In the genomic region with DNA sequence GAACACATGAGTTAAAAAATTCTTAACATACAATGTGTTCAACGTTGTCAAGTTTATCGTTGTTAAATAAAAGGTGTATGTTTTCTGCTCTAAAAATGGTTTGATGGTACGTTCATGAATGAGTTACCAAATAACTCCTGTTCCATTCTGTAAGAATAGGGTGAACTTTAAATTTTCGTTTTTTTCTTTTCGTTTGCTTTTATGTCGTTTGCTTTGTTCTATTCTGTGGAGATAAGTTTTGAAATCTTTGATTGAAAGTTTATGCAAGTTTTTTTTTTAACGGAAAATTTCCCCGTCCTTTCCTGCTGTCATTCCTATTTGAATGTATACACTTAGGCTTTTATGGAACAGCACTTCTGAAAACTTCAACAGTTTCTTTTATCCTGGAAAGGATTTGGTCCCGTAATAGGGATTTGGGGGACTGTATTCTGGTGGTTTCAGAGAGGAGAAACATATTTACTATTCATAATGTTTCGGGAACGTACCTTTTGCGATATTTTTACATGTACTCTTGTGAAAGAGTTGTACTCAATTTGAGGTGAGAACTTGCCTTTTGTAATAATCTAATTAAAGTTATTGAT, we compare ENCODE assay signal across 8 cellular contexts. TPM values are rescaled to one million over a fixed set of nuclear protein-coding genes. Genes with fewer than 3 reads are reported as not detected.
A peak's percentile ranks its signal among the peaks of the same experiment; 100 is the strongest.
DNase-seq lines count a peak whose midpoint lies in the region; ATAC-seq and TF ChIP-seq lines count a peak whose summit lies in the region.

No MANE protein-coding gene starts in this region.

- CTCF ChIA-PET in AG04450 (lab: Charles Lee) = interaction anchor here (0.6 to 0.7 kb wide), 2 partner anchors 43 kb away, joined by 3 read pairs; no protein-coding TSS in a partner anchor

- H3K36me3 Mint-ChIP-seq in IgD-negative memory B cell = peaks cover 5% of the 10 kb centered on the region

- POLR2A ChIA-PET in AG04450 (lab: Yijun Ruan, JAX) = interaction anchor here (2.3 kb wide), 1 partner anchor 268 kb away, joined by 14 read pairs; the partner anchor contains the start of gene MTF2

- no peaks in the 10 kb centered on the region for H3K9me3 ChIP-seq in AG04450 (ENCODE audit: control insufficient read depth, insufficient read depth, low read length)
- no peaks in the 10 kb centered on the region for H3K9me3 ChIP-seq in muscle layer of duodenum (ENCODE audit: control insufficient read depth in 1 of 2, low read length in 2 of 2)

- H3K27ac Mint-ChIP-seq in IgD-negative memory B cell = peak overlapping the region in 2 of 3 donors; percentile 96 to 97

- TF ChIP-seq CTCF in AG04450 (IDR thresholded peaks at IDR 0.05; ENCODE audit: low read depth, low read length) = no peak
- TF ChIP-seq CTCF in choroid plexus epithelial cell (conservative IDR thresholded peaks at IDR 0.05; ENCODE audit: low read depth, low read length) = no peak

- H3K27ac ChIP-seq in AG04450 (ENCODE audit: low read depth, low read length) (no peak overlapping the region), muscle layer of duodenum (ENCODE audit: low read length) (peak overlapping the region; percentile 100)

- H3K36me3 ChIP-seq in muscle layer of duodenum (ENCODE audit: control insufficient read depth in 1 of 2, insufficient read depth in 2 of 2, low read length in 2 of 2) = peaks cover 0 to 4% of the 10 kb centered on the region in 2 donors

- ATAC-seq in HG03460 (IDR thresholded peaks at IDR 0.05; ENCODE audit: unreplicated experiment) = no peak

- H3K4me3 ChIP-seq in AG04450 (ENCODE audit: low read depth, low read length) = peak overlapping the region; percentile 84
- peak overlapping the region; percentile 86 for H3K4me3 ChIP-seq in choroid plexus epithelial cell (ENCODE audit: low read depth, low read length)
- H3K4me3 ChIP-seq in muscle layer of duodenum (ENCODE audit: low read depth in 1 of 2, low read length in 2 of 2) = peak overlapping the region; percentile 94 to 99

- DNase-seq in AG04450 (ENCODE audit: low read depth, low spot score) = no peak
- no peak for DNase-seq in choroid plexus epithelial cell (ENCODE audit: low read depth)
- no peak for DNase-seq in NCI-H2081 treated with DMSO at 0.1 percent for 48 hours (lab: John Stamatoyannopoulos, UW)
- DNase-seq in SHP77 (lab: John Stamatoyannopoulos, UW) = no peak
- no peak for DNase-seq in NCI-H82 (lab: John Stamatoyannopoulos, UW)

- no peaks in the 10 kb centered on the region for H3K27me3 Mint-ChIP-seq in IgD-negative memory B cell

- peak overlapping the region; percentile 95 to 100 (median 99) for H3K4me3 Mint-ChIP-seq in IgD-negative memory B cell

- peaks cover 38 to 49% (median 42%) of the 10 kb centered on the region in 3 donors for H3K4me1 Mint-ChIP-seq in IgD-negative memory B cell

- H3K4me1 ChIP-seq in muscle layer of duodenum (ENCODE audit: control insufficient read depth in 1 of 2, insufficient read depth in 2 of 2, low read length in 2 of 2) = peaks cover 4 to 47% of the 10 kb centered on the region in 2 donors

- no peaks in the 10 kb centered on the region for H3K9me3 Mint-ChIP-seq in IgD-negative memory B cell

- no peaks in the 10 kb centered on the region for H3K27me3 ChIP-seq in AG04450 (ENCODE audit: control insufficient read depth, insufficient read depth, low read length)
- H3K27me3 ChIP-seq in muscle layer of duodenum (ENCODE audit: low read depth, low read length) = no peaks in the 10 kb centered on the region

RNA-seq across cellular contexts. Expression of gene DR1, which starts 1.7 kb away (rescaled TPM):
- polyA plus RNA-seq in AG04450 (2011; rRNA removed) = 36.1 and 44.9 TPM in 2 replicates
- 32.4 and 35.8 TPM in 2 replicates for polyA minus RNA-seq in AG04450 (2011; rRNA and poly(A)+ RNA removed)
- polyA plus RNA-seq in IgD-negative memory B cell = 69.4 TPM
